12 cellular contexts compared by ENCODE assay signal in genomic region chr20:38728911-38729642, GRCh38. TPM values are rescaled to one million over a fixed set of nuclear protein-coding genes. Genes with fewer than 3 reads are reported as not detected.
DNase-seq lines count a peak whose midpoint lies in the region; ATAC-seq and TF ChIP-seq lines count a peak whose summit lies in the region.
"Had no signal": no experiment of that assay in that cellular context is flagged by ENCODE, and none has a peak within 500 bp of the region (broad histone marks: within the 10 kb centered on the region; RNA-seq: fewer than 3 reads in every experiment).

No MANE protein-coding gene starts in this region.

- no peak for TF ChIP-seq CTCF in GM13976 (IDR thresholded peaks at IDR 0.05; ENCODE audit: borderline replicate concordance, control extremely low read depth, extremely low read depth, insufficient read depth, missing control alignments)
- no peak for TF ChIP-seq CTCF in smooth muscle cell (IDR thresholded peaks at IDR 0.05; ENCODE audit: borderline replicate concordance, insufficient read depth, poor library complexity, severe bottlenecking)

- peaks cover 41 to 64% (median 56%) of the 10 kb centered on the region in 4 donors for H3K4me1 Mint-ChIP-seq in CD4-positive, alpha-beta memory T cell
- peaks cover 63 to 67% (median 64%) of the 10 kb centered on the region in 3 donors for H3K4me1 Mint-ChIP-seq in T-cell

- H3K36me3 ChIP-seq in CD4-positive, alpha-beta memory T cell (ENCODE audit: insufficient read depth, low read length), result no peaks in the 10 kb centered on the region
- H3K36me3 ChIP-seq in smooth muscle cell (ENCODE audit: low read depth), result no peaks in the 10 kb centered on the region

- CTCF ChIA-PET in CD4-positive, alpha-beta memory T cell (lab: Charles Lee; ENCODE audit: partially characterized antibody), result interaction anchor here (1.0 to 1.5 kb wide), 2 partner anchors 16 to 23 kb away, joined by 4 to 5 read pairs; no protein-coding TSS in a partner anchor
- CTCF ChIA-PET in T-cell (lab: Charles Lee), result no interaction called here

- H3K9ac ChIP-seq in smooth muscle cell (ENCODE audit: low read depth), result no peak overlapping the region

- no peaks in the 10 kb centered on the region for H3K79me2 ChIP-seq in smooth muscle cell (ENCODE audit: low read depth)

- peaks cover 64% of the 10 kb centered on the region for H3K4me1 ChIP-seq in CD4-positive, alpha-beta memory T cell (ENCODE audit: insufficient read depth, low read length)
- peaks cover 6% of the 10 kb centered on the region for H3K4me1 ChIP-seq in smooth muscle cell (ENCODE audit: low read depth)

- peaks cover 0 to 26% (median 6%) of the 10 kb centered on the region in 8 donors for H3K9me3 Mint-ChIP-seq in CD4-positive, alpha-beta memory T cell
- H3K9me3 Mint-ChIP-seq in T-cell, result peaks cover 0 to 5% (median 0%) of the 10 kb centered on the region in 3 donors

- peaks cover 66 to 80% of the 10 kb centered on the region in 2 donors for H3K27me3 Mint-ChIP-seq in CD4-positive, alpha-beta memory T cell
- H3K27me3 Mint-ChIP-seq in T-cell, result peaks cover 78 to 93% of the 10 kb centered on the region in 2 donors

- H3K4me3 ChIP-seq in CD4-positive, alpha-beta memory T cell (ENCODE audit: low read length in 2 of 2), result no peak overlapping the region
- H3K4me3 ChIP-seq in iPS-18c (ENCODE audit: insufficient read depth, low read depth, low read length) (peak overlapping the region; percentile 55; the same call in 1 of the 2 replicates), smooth muscle cell (no peak overlapping the region)

- peak overlapping the region; percentile 12 to 85 (median 69) for H3K4me3 Mint-ChIP-seq in CD4-positive, alpha-beta memory T cell
- H3K4me3 Mint-ChIP-seq in T-cell, result peak overlapping the region; percentile 37 to 65 (median 41)

- H4K20me1 ChIP-seq in smooth muscle cell (ENCODE audit: low read depth), result no peaks in the 10 kb centered on the region

- H3K27ac ChIP-seq in CD4-positive, alpha-beta memory T cell (ENCODE audit: low read depth, low read length), result no peak overlapping the region
- no peak overlapping the region for H3K27ac ChIP-seq in smooth muscle cell (ENCODE audit: low read depth)

- H3F3A ChIP-seq in smooth muscle cell (ENCODE audit: low read depth), result no peaks in the 10 kb centered on the region

- no peak overlapping the region for H3K4me2 ChIP-seq in smooth muscle cell

- WGBS in smooth muscle cell (ENCODE audit: low lambda C conversion rate), result 3% methylated on average over 41 of the region's 41 CpGs

- POLR2A ChIA-PET in CD4-positive, alpha-beta memory T cell (lab: Charles Lee; ENCODE audit: partially characterized antibody), result interaction anchor here (1.3 kb wide), 1 partner anchor 19 kb away, joined by 4 read pairs; the partner anchor contains the start of gene ACTR5
- POLR2A ChIA-PET in T-cell (lab: Charles Lee), result interaction anchor here in 1 of 2 donors (0.6 kb wide), 1 partner anchor 10 kb away, joined by 3 read pairs; no protein-coding TSS in a partner anchor

- ATAC-seq in T-cell (replicated peaks in 1 of 4) (no peak), GM18511 (IDR thresholded peaks at IDR 0.05; ENCODE audit: unreplicated experiment) (no peak)

- H2AFZ ChIP-seq in smooth muscle cell (ENCODE audit: low read depth), result no peak overlapping the region

- H3K9me3 ChIP-seq in CD4-positive, alpha-beta memory T cell (ENCODE audit: control insufficient read depth in 1 of 2, low read length in 2 of 2), result no peaks in the 10 kb centered on the region
- H3K9me3 ChIP-seq in iPS-18c (ENCODE audit: control insufficient read depth, insufficient read depth, low read length) (peaks cover 6% of the 10 kb centered on the region), smooth muscle cell (replicated peaks; ENCODE audit: low read depth) (no peaks in the 10 kb centered on the region)

- DNase-seq in CD4-positive, alpha-beta memory T cell, result peak in 2 of 5 donors; percentile 15 to 18
- DNase-seq in GM13976 (ENCODE audit: low spot score) (peak; percentile 36), T-cell (peak in 2 of 34 experiments; percentile 5 to 7), smooth muscle cell (lab: John Stamatoyannopoulos, UW; ENCODE audit: unreplicated experiment) (no peak), NCI-H1105 treated with DMSO at 0.1 percent for 48 hours (lab: John Stamatoyannopoulos, UW) (no peak), NCI-H1048 (lab: John Stamatoyannopoulos, UW) (no peak)
- DNase-seq: dermis blood vessel endothelial cell had no signal

- peaks cover 89% of the 10 kb centered on the region for H3K27me3 ChIP-seq in CD4-positive, alpha-beta memory T cell (ENCODE audit: insufficient read depth, low read length)
- H3K27me3 ChIP-seq in smooth muscle cell (ENCODE audit: low read depth), result peaks cover 100% of the 10 kb centered on the region

- H3K27ac Mint-ChIP-seq in CD4-positive, alpha-beta memory T cell, result peak overlapping the region in 4 of 7 donors; percentile 25 to 94 (median 88)
- peak overlapping the region in 1 of 2 donors; percentile 85 for H3K27ac Mint-ChIP-seq in T-cell

- in situ Hi-C loops in GM13976 (cut with MboI; ENCODE audit: low sequenced_read_pairs, unreplicated experiment), result no loop called here

- intact Hi-C loops in CD4-positive, alpha-beta memory T cell (cut with micrococcal nuclease), result no loop called here

- H3K36me3 Mint-ChIP-seq in CD4-positive, alpha-beta memory T cell, result peaks cover 0 to 8% of the 10 kb centered on the region in 2 donors
- peaks cover 4% of the 10 kb centered on the region for H3K36me3 Mint-ChIP-seq in T-cell

RNA-seq across cellular contexts. Expression of gene SLC32A1, which starts 4.8 kb away (rescaled TPM):
- not detected for total RNA-seq in CD4-positive, alpha-beta memory T cell
- not detected for polyA plus RNA-seq in CD4-positive, alpha-beta memory T cell
- total RNA-seq in T-cell, result not detected
- total RNA-seq in smooth muscle cell, result not detected in 2 replicates
- not detected in 2 replicates for polyA plus RNA-seq in smooth muscle cell
- total RNA-seq: dermis blood vessel endothelial cell, kidney epithelial cell, skeletal muscle tissue, subcutaneous adipose tissue had no signal

RNA-seq across cellular contexts. Expression of gene ACTR5, which starts 19.2 kb away (rescaled TPM):
- 10 to 100 TPM; 16.9 to 17.4 TPM for total RNA-seq in CD4-positive, alpha-beta memory T cell
- polyA plus RNA-seq in CD4-positive, alpha-beta memory T cell, result 10 to 100 TPM in 1 of 2 donors, 1 to 10 TPM in 1; 8.7 to 10.5 TPM
- total RNA-seq in T-cell (10 to 100 TPM; 15.8 to 20.1 (median 18.8) TPM), smooth muscle cell (7.1 and 9.8 TPM in 2 replicates)
- polyA plus RNA-seq in smooth muscle cell, result 6.4 and 6.9 TPM in 2 replicates
